In genomic region chr4:1509366-1509765, GRCh38 we compare ENCODE assay signal across 27 cellular contexts.
"Had no signal": no experiment of that assay in that cellular context is flagged by ENCODE, and none has a peak within 500 bp of the region (broad histone marks: within the 10 kb centered on the region; RNA-seq: fewer than 3 reads in every experiment).

No MANE protein-coding gene starts in this region.

- H3K36me3 ChIP-seq: gastroesophageal sphincter, prostate gland, sigmoid colon had no signal

- H3K9me3 ChIP-seq: gastroesophageal sphincter, mucosa of descending colon, prostate gland, sigmoid colon had no signal

- FAIRE-seq: astrocyte, endothelial cell of umbilical vein, keratinocyte, small intestine had no signal

- H3K4me1 ChIP-seq: prostate gland had no signal

- H3K9me3 Mint-ChIP-seq: activated CD4-positive, alpha-beta memory T cell treated with anti-CD3 and anti-CD28 coated beads for 36 hours; activated CD4-positive, alpha-beta T cell treated with anti-CD3 and anti-CD28 coated beads, Interleukin-2, amount 10 ng/mL, durations not matched to agents 24 days and 14 days; activated T-cell treated with anti-CD3 and anti-CD28 coated beads, Interleukin-2, amount 50 U/mL, for 72 hours; natural killer cell treated with Interleukin-12 subunit alpha and Interleukin-12 subunit beta and Interleukin-15 and Interleukin-18, amount 100 ng/mL, for 72 hours; stimulated activated naive CD8-positive, alpha-beta T cell treated with anti-CD3 and anti-CD28 coated beads, Interleukin-15, amount 100 ng/mL, for 72 hours; T-helper 2 cell treated with Interferon-gamma antibody and Interleukin-4, amounts not matched to agents 5 μg/mL and 100 μg/mL, for 36 hours; type B pancreatic cell had no signal

- H3K27ac Mint-ChIP-seq: activated CD4-positive, alpha-beta memory T cell treated with anti-CD3 and anti-CD28 coated beads for 36 hours; activated CD4-positive, alpha-beta T cell treated with anti-CD3 and anti-CD28 coated beads, Interleukin-2, amount 10 ng/mL, durations not matched to agents 24 days and 14 days; activated T-cell treated with anti-CD3 and anti-CD28 coated beads, Interleukin-2, amount 50 U/mL, for 72 hours; natural killer cell treated with Interleukin-12 subunit alpha and Interleukin-12 subunit beta and Interleukin-15 and Interleukin-18, amount 100 ng/mL, for 72 hours; stimulated activated memory B cell treated with anti-CD40 and anti-IgM and Interleukin-4, amounts not matched to agents 10 μg/mL and 1 μg/mL and 100 μg/mL, for 72 hours; T-helper 2 cell treated with Interferon-gamma antibody and Interleukin-4, amounts not matched to agents 5 μg/mL and 100 μg/mL, for 36 hours had no signal

- H3K4me3 Mint-ChIP-seq: activated CD4-positive, alpha-beta memory T cell treated with anti-CD3 and anti-CD28 coated beads for 36 hours; activated CD4-positive, alpha-beta T cell treated with anti-CD3 and anti-CD28 coated beads, Interleukin-2, amount 10 ng/mL, durations not matched to agents 24 days and 14 days; activated T-cell treated with anti-CD3 and anti-CD28 coated beads, Interleukin-2, amount 50 U/mL, for 72 hours; natural killer cell treated with Interleukin-12 subunit alpha and Interleukin-12 subunit beta and Interleukin-15 and Interleukin-18, amount 100 ng/mL, for 72 hours; stimulated activated memory B cell treated with anti-CD40 and anti-IgM and Interleukin-4, amounts not matched to agents 10 μg/mL and 1 μg/mL and 100 μg/mL, for 72 hours; stimulated activated naive CD8-positive, alpha-beta T cell treated with anti-CD3 and anti-CD28 coated beads, Interleukin-15, amount 100 ng/mL, for 72 hours; T-helper 2 cell treated with Interferon-gamma antibody and Interleukin-4, amounts not matched to agents 5 μg/mL and 100 μg/mL, for 36 hours; type B pancreatic cell had no signal

- H3K4me1 Mint-ChIP-seq: activated CD4-positive, alpha-beta T cell treated with anti-CD3 and anti-CD28 coated beads, Interleukin-2, amount 10 ng/mL, durations not matched to agents 24 days and 14 days; stimulated activated memory B cell treated with anti-CD40 and anti-IgM and Interleukin-4, amounts not matched to agents 10 μg/mL and 1 μg/mL and 100 μg/mL, for 72 hours; stimulated activated naive CD8-positive, alpha-beta T cell treated with anti-CD3 and anti-CD28 coated beads, Interleukin-15, amount 100 ng/mL, for 72 hours had no signal

- H3K36me3 Mint-ChIP-seq: activated CD4-positive, alpha-beta memory T cell treated with anti-CD3 and anti-CD28 coated beads for 36 hours; natural killer cell treated with Interleukin-12 subunit alpha and Interleukin-12 subunit beta and Interleukin-15 and Interleukin-18, amount 100 ng/mL, for 72 hours; stimulated activated memory B cell treated with anti-CD40 and anti-IgM and Interleukin-4, amounts not matched to agents 10 μg/mL and 1 μg/mL and 100 μg/mL, for 72 hours; type B pancreatic cell had no signal

- H3K27ac ChIP-seq: gastroesophageal sphincter, prostate gland, sigmoid colon had no signal

- DNase-seq: activated CD4-positive, alpha-beta memory T cell treated with anti-CD3 and anti-CD28 coated beads for 36 hours; activated CD4-positive, alpha-beta T cell treated with anti-CD3 and anti-CD28 coated beads, Interleukin-2, amount 10 ng/mL, durations not matched to agents 24 days and 14 days; activated naive CD4-positive, alpha-beta T cell; activated T-cell treated with anti-CD3 and anti-CD28 coated beads, Interleukin-2, amount 50 U/mL, for 72 hours; amniotic stem cell; central memory CD4-positive, alpha-beta T cell; hippocampal formation; left colon; sigmoid colon; small intestine; stimulated activated CD4-positive, alpha-beta T cell treated with anti-CD3 and anti-CD28 coated beads, Interleukin-1b, Interleukin-23, amount 100 ng/mL, for 48 hours; stimulated activated CD4-positive, alpha-beta T cell treated with anti-CD3 and anti-CD28 coated beads, Interleukin-4, amount 100 ng/mL, for 4 hours; stimulated activated CD8-positive, alpha-beta memory T cell treated with anti-CD3 and anti-CD28 coated beads, Interleukin-4, amount 100 ng/mL, for 48 hours; stimulated activated naive CD8-positive, alpha-beta T cell treated with anti-CD3 and anti-CD28 coated beads, Interleukin-15, amount 100 ng/mL, for 72 hours; substantia nigra; T-helper 1 cell had no signal

- ATAC-seq: activated T-cell treated with anti-CD3 and anti-CD28 coated beads, Interleukin-2, amount 50 U/mL, for 72 hours; gastroesophageal sphincter; left colon; mucosa of descending colon; stimulated activated memory B cell treated with anti-CD40 and anti-IgM and Interleukin-4, amounts not matched to agents 10 μg/mL and 1 μg/mL and 100 μg/mL, for 72 hours; stimulated activated naive CD8-positive, alpha-beta T cell treated with anti-CD3 and anti-CD28 coated beads, Interleukin-15, amount 100 ng/mL, for 72 hours had no signal

- H3K4me3 ChIP-seq: gastroesophageal sphincter, lung, mucosa of descending colon, prostate gland, sigmoid colon had no signal

- H3K27me3 Mint-ChIP-seq: activated CD4-positive, alpha-beta T cell treated with anti-CD3 and anti-CD28 coated beads, Interleukin-2, amount 10 ng/mL, durations not matched to agents 24 days and 14 days had no signal
